In the genomic region with DNA sequence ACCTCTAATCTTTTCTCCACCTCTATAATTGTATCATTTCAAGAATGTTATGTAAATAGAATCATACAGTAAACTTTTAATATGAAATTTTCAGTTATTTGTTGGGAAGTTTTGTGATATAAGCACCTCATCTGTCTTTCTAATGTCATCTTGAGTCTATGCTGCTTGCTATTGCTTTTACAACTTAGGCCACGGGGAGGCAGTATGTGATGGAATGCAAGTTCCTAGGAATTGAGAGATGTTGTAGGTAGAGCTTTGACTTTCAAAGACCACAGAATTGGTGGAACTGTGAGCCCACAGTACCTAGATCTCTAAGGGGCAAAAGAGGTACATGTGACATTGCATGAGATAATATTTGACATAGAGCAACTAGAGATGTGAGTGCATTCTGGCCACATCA, we compare ENCODE assay signal across 10 cellular contexts.
A peak's percentile ranks its signal among the peaks of the same experiment; 100 is the strongest.
DNase-seq lines count a peak whose midpoint lies in the region; ATAC-seq and TF ChIP-seq lines count a peak whose summit lies in the region.
"Had no signal": no experiment of that assay in that cellular context is flagged by ENCODE, and none has a peak within 500 bp of the region (broad histone marks: within the 10 kb centered on the region; RNA-seq: fewer than 3 reads in every experiment).

No MANE protein-coding gene starts in this region.

- no peaks in the 10 kb centered on the region for H3K27me3 ChIP-seq in liver (ENCODE audit: control insufficient read depth in 4 of 4, insufficient read depth in 4 of 4, low read length in 3 of 4)

- ATAC-seq in HG02759 (IDR thresholded peaks at IDR 0.05; ENCODE audit: unreplicated experiment) (peak; percentile 59), HG03108 (IDR thresholded peaks at IDR 0.05; ENCODE audit: unreplicated experiment) (no peak)

- DNase-seq in GM12864 (ENCODE audit: low read depth): peak; percentile 7
- DNase-seq in NCI-H510A (lab: John Stamatoyannopoulos, UW): no peak
- no peak for DNase-seq in glomerular visceral epithelial cell (ENCODE audit: extremely low spot score)
- no peak for DNase-seq in NCI-H2196 treated with DMSO at 0.1 percent for 48 hours (lab: John Stamatoyannopoulos, UW; ENCODE audit: unreplicated experiment)
- DNase-seq: amniotic stem cell had no signal

- no peaks in the 10 kb centered on the region for H3K36me3 ChIP-seq in liver (ENCODE audit: control insufficient read depth in 4 of 4, insufficient read depth in 3 of 4, low read depth in 1 of 4, low read length in 3 of 4)

- no peaks in the 10 kb centered on the region for H3K9me3 ChIP-seq in liver (ENCODE audit: control insufficient read depth in 4 of 4, low read length in 3 of 4)

- H3K4me3 ChIP-seq in GM12864 (ENCODE audit: low read depth, low read length) (no peak overlapping the region), liver (ENCODE audit: low read depth in 1 of 3, low read length in 3 of 3) (no peak overlapping the region)

- peaks cover 0 to 15% (median 9%) of the 10 kb centered on the region in 4 donors for H3K4me1 ChIP-seq in liver (ENCODE audit: control insufficient read depth in 4 of 4, insufficient read depth in 4 of 4, low read length in 3 of 4)

- H3K27ac ChIP-seq in VCaP (no peak overlapping the region), liver (ENCODE audit: low read depth in 1 of 2, low read length in 2 of 2) (no peak overlapping the region)
- H3K27ac ChIP-seq: HL-60 had no signal

- 17% methylated on average over 1 of the region's 1 CpG for WGBS in liver

- H3K9ac ChIP-seq in liver (ENCODE audit: low read depth in 1 of 2, low read length in 2 of 2): no peak overlapping the region

- peak; percentile 76 to 85 for TF ChIP-seq RAD21 in liver (IDR thresholded peaks at IDR 0.05)

- TF ChIP-seq CTCF in GM12864 (IDR thresholded peaks at IDR 0.05; ENCODE audit: low read depth, low read length, missing control alignments) (peak; percentile 59), VCaP (conservative IDR thresholded peaks at IDR 0.05) (peak; percentile 24; the same call in 1 of the 2 replicates), liver (IDR thresholded peaks at IDR 0.05; ENCODE audit: low read depth, low read length, missing input control) (peak; percentile 49)

TF ChIP-seq in liver, 16 proteins besides CTCF, POLR2A, EP300 and RAD21:
- TF ChIP-seq JUND (IDR thresholded peaks at IDR 0.05) (no peak), HNF4G (IDR thresholded peaks at IDR 0.05) (no peak), SP1 (IDR thresholded peaks at IDR 0.05) (no peak), EGR1 (IDR thresholded peaks at IDR 0.05; ENCODE audit: low read depth in 2 of 2) (no peak)
- TF ChIP-seq, protein P1, sequence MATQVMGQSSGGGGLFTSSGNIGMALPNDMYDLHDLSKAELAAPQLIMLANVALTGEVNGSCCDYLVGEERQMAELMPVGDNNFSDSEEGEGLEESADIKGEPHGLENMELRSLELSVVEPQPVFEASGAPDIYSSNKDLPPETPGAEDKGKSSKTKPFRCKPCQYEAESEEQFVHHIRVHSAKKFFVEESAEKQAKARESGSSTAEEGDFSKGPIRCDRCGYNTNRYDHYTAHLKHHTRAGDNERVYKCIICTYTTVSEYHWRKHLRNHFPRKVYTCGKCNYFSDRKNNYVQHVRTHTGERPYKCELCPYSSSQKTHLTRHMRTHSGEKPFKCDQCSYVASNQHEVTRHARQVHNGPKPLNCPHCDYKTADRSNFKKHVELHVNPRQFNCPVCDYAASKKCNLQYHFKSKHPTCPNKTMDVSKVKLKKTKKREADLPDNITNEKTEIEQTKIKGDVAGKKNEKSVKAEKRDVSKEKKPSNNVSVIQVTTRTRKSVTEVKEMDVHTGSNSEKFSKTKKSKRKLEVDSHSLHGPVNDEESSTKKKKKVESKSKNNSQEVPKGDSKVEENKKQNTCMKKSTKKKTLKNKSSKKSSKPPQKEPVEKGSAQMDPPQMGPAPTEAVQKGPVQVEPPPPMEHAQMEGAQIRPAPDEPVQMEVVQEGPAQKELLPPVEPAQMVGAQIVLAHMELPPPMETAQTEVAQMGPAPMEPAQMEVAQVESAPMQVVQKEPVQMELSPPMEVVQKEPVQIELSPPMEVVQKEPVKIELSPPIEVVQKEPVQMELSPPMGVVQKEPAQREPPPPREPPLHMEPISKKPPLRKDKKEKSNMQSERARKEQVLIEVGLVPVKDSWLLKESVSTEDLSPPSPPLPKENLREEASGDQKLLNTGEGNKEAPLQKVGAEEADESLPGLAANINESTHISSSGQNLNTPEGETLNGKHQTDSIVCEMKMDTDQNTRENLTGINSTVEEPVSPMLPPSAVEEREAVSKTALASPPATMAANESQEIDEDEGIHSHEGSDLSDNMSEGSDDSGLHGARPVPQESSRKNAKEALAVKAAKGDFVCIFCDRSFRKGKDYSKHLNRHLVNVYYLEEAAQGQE (IDR thresholded peaks at IDR 0.05): no peak
